In genomic region chr1:219514728-219515127, GRCh38 we compare ENCODE assay signal across 18 cellular contexts.
"Had no signal": no experiment of that assay in that cellular context is flagged by ENCODE, and none has a peak within 500 bp of the region (broad histone marks: within the 10 kb centered on the region; RNA-seq: fewer than 3 reads in every experiment).

No MANE protein-coding gene starts in this region.

- H3K36me3 ChIP-seq: ovary, suprapubic skin, transverse colon, uterus had no signal

- DNase-seq: activated CD4-positive, alpha-beta T cell treated with anti-CD3 and anti-CD28 coated beads, Interleukin-2, amount 10 ng/mL, durations not matched to agents 7 days and 5 days; activated CD8-positive, alpha-beta memory T cell treated with anti-CD3 and anti-CD28 coated beads, Interleukin-2, amount 50 U/mL, for 4 hours; activated CD8-positive, alpha-beta T cell treated with anti-CD3 and anti-CD28 coated beads, Interleukin-2, amount 10 ng/mL, durations not matched to agents 7 days and 5 days; activated naive CD4-positive, alpha-beta T cell treated with anti-CD3 and anti-CD28 coated beads for 36 hours; activated T-cell treated with anti-CD3 and anti-CD28 coated beads, Interleukin-2, amount 50 U/mL, for 4 hours; caudate nucleus; erythroblast; natural killer cell; ovary; stimulated activated CD4-positive, alpha-beta T cell treated with anti-CD3 and anti-CD28 coated beads, Interleukin-4, amount 100 ng/mL, for 1 hour; stimulated activated naive CD8-positive, alpha-beta T cell treated with anti-CD3 and anti-CD28 coated beads, Interleukin-15, amount 100 ng/mL, for 72 hours; transverse colon; uterus had no signal

- ATAC-seq: activated CD4-positive, CD25-positive, alpha-beta regulatory T cell treated with anti-CD3 and anti-CD28 coated beads, Interleukin-2, amount 50 U/mL, for 24 hours; activated CD8-positive, alpha-beta T cell treated with anti-CD3 and anti-CD28 coated beads, Interleukin-2, amount 10 ng/mL, durations not matched to agents 7 days and 5 days; activated T-cell treated with anti-CD3 and anti-CD28 coated beads, Interleukin-2, amount 50 U/mL, for 4 hours; natural killer cell; sciatic nerve; stimulated activated naive CD8-positive, alpha-beta T cell treated with anti-CD3 and anti-CD28 coated beads, Interleukin-15, amount 100 ng/mL, for 72 hours had no signal

- H3K27ac ChIP-seq: ovary, suprapubic skin, transverse colon, uterus had no signal

- H3K4me1 ChIP-seq: suprapubic skin, transverse colon, uterus had no signal

- H3K9me3 ChIP-seq: ovary, suprapubic skin, transverse colon, uterus had no signal

- H3K4me2 ChIP-seq: smooth muscle cell had no signal

- H3K27me3 ChIP-seq: ovary, suprapubic skin, transverse colon, uterus had no signal

- H3K4me3 ChIP-seq: lung, ovary, smooth muscle cell, suprapubic skin, transverse colon, uterus had no signal
